In genomic region chr19:43928820-43929219, GRCh38 we compare ENCODE assay signal across 26 cellular contexts. TPM values are rescaled to one million over a fixed set of nuclear protein-coding genes. Genes with fewer than 3 reads are reported as not detected.
DNase-seq lines count a peak whose midpoint lies in the region; ATAC-seq, FAIRE-seq and TF ChIP-seq lines count a peak whose summit lies in the region.
"Had no signal": no experiment of that assay in that cellular context is flagged by ENCODE, and none has a peak within 500 bp of the region (broad histone marks: within the 10 kb centered on the region; RNA-seq: fewer than 3 reads in every experiment).

No MANE protein-coding gene starts in this region.

- intact Hi-C loops in HepG2 (cut with micrococcal nuclease; ENCODE audit: unreplicated experiment): no loop called here
- intact Hi-C loops in right lobe of liver (cut with DNase I): no loop called here

- H2BK15ac ChIP-seq in neuronal stem cell (ENCODE audit: low read length): no peak overlapping the region

- no peaks in the 10 kb centered on the region for H4K20me1 ChIP-seq in HepG2 (ENCODE audit: insufficient read depth, low read length)
- H4K20me1 ChIP-seq: BLaER1 had no signal

- H2BK5ac ChIP-seq in neuronal stem cell (ENCODE audit: low read length): no peak overlapping the region

- 89% methylated on average over 3 of the region's 5 CpGs for WGBS in HepG2 (ENCODE audit: low lambda C conversion rate)
- WGBS in right lobe of liver (ENCODE audit: insufficient coverage, low coverage, low lambda C conversion rate, missing lambda C conversion rate): 90% methylated on average over 2 of the region's 5 CpGs
- WGBS in neuronal stem cell (ENCODE audit: extremely low coverage in 2 of 2, insufficient read length in 2 of 2, insufficient replicate concordance in 1 of 2), 2 donors: no CpG with 5 or more reads among the region's 5 CpGs

- no peak for FAIRE-seq in HepG2 (lab: Jason Lieb, UNC)
- FAIRE-seq: G401.6, GM12891, GM19239 had no signal

- H3K23ac ChIP-seq in neuronal stem cell (ENCODE audit: low read depth, low read length, poor library complexity): no peak overlapping the region

- H3K9ac ChIP-seq in HepG2 (ENCODE audit: insufficient read depth, low read depth, low read length) (no peak overlapping the region), neuronal stem cell (ENCODE audit: low read depth, low read length, poor library complexity) (no peak overlapping the region)
- H3K9ac ChIP-seq: BLaER1 had no signal

- no peaks in the 10 kb centered on the region for H3K79me1 ChIP-seq in neuronal stem cell (ENCODE audit: low read depth, low read length)

- no peak for TF ChIP-seq POLR2A in HepG2 (IDR thresholded peaks at IDR 0.05; ENCODE audit: insufficient read depth in 1 of 2, low read depth in 2 of 2, low read length in 2 of 2)
- TF ChIP-seq POLR2A in right lobe of liver (IDR thresholded peaks at IDR 0.05): no peak

- TF ChIP-seq RAD21 in HepG2 (CRISPR knock-in tag; IDR thresholded peaks at IDR 0.05): no peak

- in situ Hi-C loops in HepG2 (cut with HindIII; ENCODE audit: extremely low pct_ligation_motif_present, low pct_unique_long_range_greater_than_20kb): no loop called here

- H4K8ac ChIP-seq in neuronal stem cell (ENCODE audit: low read depth, low read length): no peak overlapping the region

- CTCF ChIA-PET in HepG2 (lab: Yijun Ruan, JAX; ENCODE audit: low intra/inter-chr PET ratio, low total read pairs) (no interaction called here), HEK293 (lab: Yijun Ruan, JAX) (interaction anchor here (0.7 kb wide), 1 partner anchor 12 kb away, joined by 3 read pairs; no protein-coding TSS in a partner anchor)

- BruUV-seq in HepG2 (replicated peaks; lab: Mats Ljungman, UMichigan): no TSS peak

- H3K27ac ChIP-seq in HepG2 (ENCODE audit: extremely low read length, insufficient read depth, low read length) (no peak overlapping the region), right lobe of liver (no peak overlapping the region), HEK293 (ENCODE audit: extremely low read depth, low read depth, low read length) (no peak overlapping the region), neuronal stem cell (replicated peaks; ENCODE audit: low read length) (no peak overlapping the region)
- H3K27ac ChIP-seq: 22Rv1, BLaER1 had no signal

- H3K36me3 ChIP-seq in HepG2 (replicated peaks in 1 of 2; ENCODE audit: control insufficient read depth in 1 of 2, insufficient read depth in 2 of 2, low read length in 2 of 2) (peaks cover 13 to 43% of the 10 kb centered on the region in 2 experiments), right lobe of liver (peaks cover 7 to 66% (median 32%) of the 10 kb centered on the region in 4 donors), HEK293 (ENCODE audit: control insufficient read depth in 2 of 2, insufficient read depth in 1 of 2, low read length in 2 of 2) (peaks cover 94 to 100% of the 10 kb centered on the region in 2 experiments), neuronal stem cell (replicated peaks in 1 of 2; ENCODE audit: control insufficient read depth in 2 of 2, insufficient read depth in 2 of 2, low read length in 2 of 2) (peaks cover 34 to 98% of the 10 kb centered on the region in 2 donors)

- H4K91ac ChIP-seq in neuronal stem cell (ENCODE audit: low read depth, low read length, poor library complexity): no peak overlapping the region

- peaks cover under 1% of the 10 kb centered on the region; the same call in 1 of the 2 replicates for H3K4me1 ChIP-seq in HepG2 (ENCODE audit: insufficient read depth, low read length)
- H3K4me1 ChIP-seq in right lobe of liver: peaks cover 0 to 5% (median under 1%) of the 10 kb centered on the region in 4 donors
- H3K4me1 ChIP-seq in HEK293 (ENCODE audit: control insufficient read depth, insufficient read depth, low read length): peaks cover 6% of the 10 kb centered on the region
- H3K4me1 ChIP-seq in neuronal stem cell (ENCODE audit: control insufficient read depth in 2 of 2, insufficient read depth in 1 of 2, low read depth in 1 of 2, low read length in 2 of 2): no peaks in the 10 kb centered on the region
- H3K4me1 ChIP-seq: BE2C had no signal

- H3K4me2 ChIP-seq in HepG2 (ENCODE audit: low read depth, low read length) (no peak overlapping the region), neuronal stem cell (ENCODE audit: insufficient read depth, low read length, poor library complexity, severe bottlenecking) (no peak overlapping the region)
- H3K4me2 ChIP-seq: BLaER1 had no signal

- no peak overlapping the region for H3K14ac ChIP-seq in neuronal stem cell (ENCODE audit: low read length)

- no peak for ATAC-seq in HepG2
- no peak for ATAC-seq in right lobe of liver
- no peak for ATAC-seq in HG02970 (IDR thresholded peaks at IDR 0.05; ENCODE audit: low FRiP score, unreplicated experiment)

- no peak overlapping the region for H3K4ac ChIP-seq in neuronal stem cell (ENCODE audit: low read length)

- H2AK5ac ChIP-seq in neuronal stem cell (ENCODE audit: low read depth, low read length): no peak overlapping the region

- no peak overlapping the region for H2BK120ac ChIP-seq in neuronal stem cell (ENCODE audit: low read depth, low read length)

- DNase-seq in HepG2 (ENCODE audit: low spot score): no peak
- no peak for DNase-seq in right lobe of liver
- DNase-seq in fibroblast of villous mesenchyme (ENCODE audit: low read depth): peak; percentile 2
- no peak for DNase-seq in cerebellum (ENCODE audit: low spot score)
- DNase-seq in neuronal stem cell (ENCODE audit: low spot score): no peak
- DNase-seq: ACHN; BE2C; C1 segment of cervical spinal cord; CD4-positive, alpha-beta memory T cell; CD4-positive, CD25-positive, alpha-beta regulatory T cell; CD8-positive, alpha-beta memory T cell; COR-L47; DMS 273 treated with DMSO at 0.1 percent for 48 hours; DMS153; DMS53; DMS79; DND-41; GF-D8 had no signal

- no peak overlapping the region for H2AFZ ChIP-seq in HepG2 (ENCODE audit: low read length)
- no peak overlapping the region for H2AFZ ChIP-seq in neuronal stem cell (ENCODE audit: low read length)

- TF ChIP-seq CTCF in HepG2 (CRISPR knock-in tag; IDR thresholded peaks at IDR 0.05): no peak
- no peak for TF ChIP-seq CTCF in right lobe of liver (IDR thresholded peaks at IDR 0.05)
- TF ChIP-seq CTCF in HEK293 (tag by site-specific recombination; IDR thresholded peaks at IDR 0.05): no peak
- no peak for TF ChIP-seq CTCF in fibroblast of villous mesenchyme (IDR thresholded peaks at IDR 0.05; ENCODE audit: insufficient read depth, low read depth, low read length)

- H3K18ac ChIP-seq in neuronal stem cell (ENCODE audit: low read length): no peak overlapping the region

- no peak overlapping the region for H3K4me3 ChIP-seq in HepG2 (replicated peaks in 1 of 3; ENCODE audit: insufficient read depth in 1 of 3, low read depth in 2 of 3, low read length in 3 of 3)
- H3K4me3 ChIP-seq in right lobe of liver: no peak overlapping the region
- H3K4me3 ChIP-seq in HEK293 (ENCODE audit: low read depth, low read length): no peak overlapping the region
- H3K4me3 ChIP-seq in fibroblast of villous mesenchyme (ENCODE audit: low read depth, low read length): no peak overlapping the region
- H3K4me3 ChIP-seq in neuronal stem cell (ENCODE audit: low read length in 2 of 2): no peak overlapping the region
- H3K4me3 ChIP-seq: BLaER1 had no signal

- POLR2A ChIA-PET in HepG2 (lab: Yijun Ruan, JAX) (interaction anchor here (0.9 kb wide), 1 partner anchor 22 kb away, joined by 3 read pairs; the partner anchor contains the start of gene ZNF221), HEK293 (lab: Yijun Ruan, JAX) (no interaction called here)

- no peaks in the 10 kb centered on the region for H3K79me2 ChIP-seq in HepG2 (ENCODE audit: insufficient read depth, low read length)

- TF ChIP-seq EP300 in HepG2 (IDR thresholded peaks at IDR 0.05; ENCODE audit: low read depth in 2 of 2, low read length in 2 of 2) (no peak), HepG2 (CRISPR knock-in tag; IDR thresholded peaks at IDR 0.05; ENCODE audit: borderline replicate concordance) (no peak)

- H2BK12ac ChIP-seq in neuronal stem cell (ENCODE audit: low read length): no peak overlapping the region

- H3K9me3 ChIP-seq in HepG2 (ENCODE audit: low read length) (no peaks in the 10 kb centered on the region), right lobe of liver (peaks cover 0 to 3% (median 0%) of the 10 kb centered on the region in 4 donors), HEK293 (ENCODE audit: control insufficient read depth, insufficient read depth, low read depth, low read length) (peaks cover 10% of the 10 kb centered on the region), neuronal stem cell (replicated peaks in 1 of 2; ENCODE audit: control insufficient read depth in 2 of 2, insufficient read depth in 1 of 2, low read depth in 1 of 2, low read length in 2 of 2) (peaks cover 0 to 36% of the 10 kb centered on the region in 2 donors)
- H3K9me3 ChIP-seq: BE2C, BLaER1 had no signal

- H3K27me3 ChIP-seq in HepG2 (ENCODE audit: control insufficient read depth in 1 of 2, insufficient read depth in 2 of 2, low read length in 2 of 2) (no peaks in the 10 kb centered on the region), right lobe of liver (no peaks in the 10 kb centered on the region), neuronal stem cell (ENCODE audit: control insufficient read depth in 3 of 3, insufficient read depth in 3 of 3, low read depth in 1 of 3, low read length in 3 of 3) (no peaks in the 10 kb centered on the region)
- H3K27me3 ChIP-seq: BE2C, BLaER1 had no signal

RNA-seq across cellular contexts. Expression of gene ZNF45, which starts 6.3 kb away (rescaled TPM):
- total RNA-seq in HepG2 (2016; rRNA removed; fragmentation: Illumina TruSeq; extraction: Trizol) (11.3 and 13.0 TPM in 2 replicates), right lobe of liver (1 to 10 TPM; 2.9 to 5.4 (median 4.7) TPM), fibroblast of villous mesenchyme (18.4 and 25.5 TPM in 2 replicates), cerebellum (17.4 TPM)
- total RNA-seq in HepG2 (2016; cell fraction: cytosol; rRNA removed; fragmentation: Illumina TruSeq; extraction: Trizol; ENCODE audit: low read depth): 1.8 and 1.9 TPM in 2 replicates
- total RNA-seq in HepG2 (2016; cell fraction: insoluble cytoplasmic fraction; rRNA removed; fragmentation: Illumina TruSeq; extraction: Trizol): 11.6 and 15.8 TPM in 2 replicates
- 5.1 and 6.6 TPM in 2 replicates for total RNA-seq in HepG2 (2016; cell fraction: membrane; rRNA removed; fragmentation: Illumina TruSeq; extraction: Trizol)
- 11.7 and 14.4 TPM in 2 replicates for total RNA-seq in HepG2 (2016; cell fraction: nucleus; rRNA removed; fragmentation: Illumina TruSeq; extraction: Trizol)
- 2.4 and 2.8 TPM in 2 replicates for polyA plus RNA-seq in HepG2 (2011; rRNA removed)
- polyA plus RNA-seq in HepG2 (2011; cell fraction: cytosol; rRNA removed): 1.7 and 2.0 TPM in 2 replicates
- 3.3 and 4.8 TPM in 2 replicates for polyA plus RNA-seq in HepG2 (2011; cell fraction: nucleus; rRNA removed)
- polyA plus RNA-seq in HepG2 (2012): 3.0 and 3.8 TPM in 2 replicates
- 0.66 and 0.70 TPM in 2 replicates for polyA plus RNA-seq in HepG2 (2016; cell fraction: cytosol; fragmentation: Illumina TruSeq; extraction: Trizol; ENCODE audit: low read depth)
- polyA plus RNA-seq in HepG2 (2016; cell fraction: insoluble cytoplasmic fraction; fragmentation: Illumina TruSeq; extraction: Trizol; ENCODE audit: low read depth): 8.4 and 8.8 TPM in 2 replicates
- 2.1 and 3.1 TPM in 2 replicates for polyA plus RNA-seq in HepG2 (2016; cell fraction: membrane; fragmentation: Illumina TruSeq; extraction: Trizol; ENCODE audit: low read depth)
- 12.8 and 15.1 TPM in 2 replicates for polyA plus RNA-seq in HepG2 (2016; cell fraction: nucleus; fragmentation: Illumina TruSeq; extraction: Trizol; ENCODE audit: insufficient read depth, low read depth)
- polyA minus RNA-seq in HepG2 (2011; rRNA and poly(A)+ RNA removed; ENCODE audit: low replicate concordance): 3.1 and 11.3 TPM in 2 replicates
- 1.3 and 3.2 TPM in 2 replicates for polyA minus RNA-seq in HepG2 (2011; cell fraction: cytosol; rRNA and poly(A)+ RNA removed)
- polyA minus RNA-seq in HepG2 (2011; cell fraction: nucleus; rRNA and poly(A)+ RNA removed): 10.9 and 14.5 TPM in 2 replicates
- 8.3 TPM for polyA plus RNA-seq in neuronal stem cell (2013, experiment 1 of 2)
- 8.7 TPM for polyA plus RNA-seq in neuronal stem cell (2013, experiment 2 of 2)

RNA-seq across cellular contexts. Expression of gene ZNF221, which starts 22.2 kb away (rescaled TPM):
- 3.4 and 4.5 TPM in 2 replicates for total RNA-seq in HepG2 (2016; rRNA removed; fragmentation: Illumina TruSeq; extraction: Trizol)
- 0.51 and 0.71 TPM in 2 replicates for total RNA-seq in HepG2 (2016; cell fraction: cytosol; rRNA removed; fragmentation: Illumina TruSeq; extraction: Trizol; ENCODE audit: low read depth)
- 3.4 and 3.9 TPM in 2 replicates for total RNA-seq in HepG2 (2016; cell fraction: insoluble cytoplasmic fraction; rRNA removed; fragmentation: Illumina TruSeq; extraction: Trizol)
- total RNA-seq in HepG2 (2016; cell fraction: membrane; rRNA removed; fragmentation: Illumina TruSeq; extraction: Trizol): 1.6 and 1.7 TPM in 2 replicates
- 6.2 TPM in 2 replicates for total RNA-seq in HepG2 (2016; cell fraction: nucleus; rRNA removed; fragmentation: Illumina TruSeq; extraction: Trizol)
- polyA plus RNA-seq in HepG2 (2011; rRNA removed): 0.40 and 0.48 TPM in 2 replicates
- polyA plus RNA-seq in HepG2 (2011; cell fraction: cytosol; rRNA removed): 0.17 and 0.35 TPM in 2 replicates
- 1.0 and 2.0 TPM in 2 replicates for polyA plus RNA-seq in HepG2 (2011; cell fraction: nucleus; rRNA removed)
- polyA plus RNA-seq in HepG2 (2012): 0.73 and 1.4 TPM in 2 replicates
- polyA plus RNA-seq in HepG2 (2016; cell fraction: cytosol; fragmentation: Illumina TruSeq; extraction: Trizol; ENCODE audit: low read depth): 0.12 TPM in 1 of 2 replicates, not detected in the other
- polyA plus RNA-seq in HepG2 (2016; cell fraction: insoluble cytoplasmic fraction; fragmentation: Illumina TruSeq; extraction: Trizol; ENCODE audit: low read depth): 0.53 and 0.87 TPM in 2 replicates
- polyA plus RNA-seq in HepG2 (2016; cell fraction: membrane; fragmentation: Illumina TruSeq; extraction: Trizol; ENCODE audit: low read depth): not detected in 2 replicates
- 3.3 and 3.4 TPM in 2 replicates for polyA plus RNA-seq in HepG2 (2016; cell fraction: nucleus; fragmentation: Illumina TruSeq; extraction: Trizol; ENCODE audit: insufficient read depth, low read depth)
- polyA minus RNA-seq in HepG2 (2011; rRNA and poly(A)+ RNA removed; ENCODE audit: low replicate concordance): 0.40 and 1.2 TPM in 2 replicates
- polyA minus RNA-seq in HepG2 (2011; cell fraction: cytosol; rRNA and poly(A)+ RNA removed): 1.6 and 1.9 TPM in 2 replicates
- 8.4 and 13.6 TPM in 2 replicates for polyA minus RNA-seq in HepG2 (2011; cell fraction: nucleus; rRNA and poly(A)+ RNA removed)
- total RNA-seq in right lobe of liver: 1 to 10 TPM in 5 of 6 experiments, under 1 TPM in 1; 0.50 to 2.9 (median 1.6) TPM
- 7.4 and 10.4 TPM in 2 replicates for total RNA-seq in fibroblast of villous mesenchyme
- total RNA-seq in cerebellum: 28.4 TPM
- polyA plus RNA-seq in neuronal stem cell (2013, experiment 1 of 2): 2.0 TPM
- 1.8 TPM for polyA plus RNA-seq in neuronal stem cell (2013, experiment 2 of 2)

RNA-seq across cellular contexts. Expression of gene ZNF404, which starts 45.1 kb away (rescaled TPM):
- 1.2 and 2.6 TPM in 2 replicates for total RNA-seq in HepG2 (2016; rRNA removed; fragmentation: Illumina TruSeq; extraction: Trizol)
- total RNA-seq in HepG2 (2016; cell fraction: cytosol; rRNA removed; fragmentation: Illumina TruSeq; extraction: Trizol; ENCODE audit: low read depth): 0.40 and 0.44 TPM in 2 replicates
- 1.5 and 1.8 TPM in 2 replicates for total RNA-seq in HepG2 (2016; cell fraction: insoluble cytoplasmic fraction; rRNA removed; fragmentation: Illumina TruSeq; extraction: Trizol)
- total RNA-seq in HepG2 (2016; cell fraction: membrane; rRNA removed; fragmentation: Illumina TruSeq; extraction: Trizol): 0.52 and 1.1 TPM in 2 replicates
- 1.6 and 1.7 TPM in 2 replicates for total RNA-seq in HepG2 (2016; cell fraction: nucleus; rRNA removed; fragmentation: Illumina TruSeq; extraction: Trizol)
- 0.61 and 1.0 TPM in 2 replicates for polyA plus RNA-seq in HepG2 (2011; rRNA removed)
- polyA plus RNA-seq in HepG2 (2011; cell fraction: cytosol; rRNA removed): 0.20 and 0.38 TPM in 2 replicates
- 0.87 and 2.3 TPM in 2 replicates for polyA plus RNA-seq in HepG2 (2011; cell fraction: nucleus; rRNA removed)
- polyA plus RNA-seq in HepG2 (2012): 1.7 and 1.8 TPM in 2 replicates
- 0.07 and 0.34 TPM in 2 replicates for polyA plus RNA-seq in HepG2 (2016; cell fraction: cytosol; fragmentation: Illumina TruSeq; extraction: Trizol; ENCODE audit: low read depth)
- polyA plus RNA-seq in HepG2 (2016; cell fraction: insoluble cytoplasmic fraction; fragmentation: Illumina TruSeq; extraction: Trizol; ENCODE audit: low read depth): 1.3 and 1.6 TPM in 2 replicates
- polyA plus RNA-seq in HepG2 (2016; cell fraction: membrane; fragmentation: Illumina TruSeq; extraction: Trizol; ENCODE audit: low read depth): 0.23 and 0.26 TPM in 2 replicates
- 1.7 and 3.0 TPM in 2 replicates for polyA plus RNA-seq in HepG2 (2016; cell fraction: nucleus; fragmentation: Illumina TruSeq; extraction: Trizol; ENCODE audit: insufficient read depth, low read depth)
- not detected in 2 replicates for polyA minus RNA-seq in HepG2 (2011; rRNA and poly(A)+ RNA removed; ENCODE audit: low replicate concordance)
- 0.44 and 0.49 TPM in 2 replicates for polyA minus RNA-seq in HepG2 (2011; cell fraction: cytosol; rRNA and poly(A)+ RNA removed)
- 0.77 and 0.99 TPM in 2 replicates for polyA minus RNA-seq in HepG2 (2011; cell fraction: nucleus; rRNA and poly(A)+ RNA removed)
- 1 to 10 TPM in 1 of 6 experiments, under 1 TPM in 4, not detected in 1; 0.26 to 1.4 (median 0.66) TPM for total RNA-seq in right lobe of liver
- 0.97 and 3.0 TPM in 2 replicates for total RNA-seq in fibroblast of villous mesenchyme
- total RNA-seq in cerebellum: 8.6 TPM
- polyA plus RNA-seq in neuronal stem cell (2013, experiment 1 of 2): 6.1 TPM
- 6.7 TPM for polyA plus RNA-seq in neuronal stem cell (2013, experiment 2 of 2)
- polyA plus RNA-seq: CD14-positive monocyte had no signal

RNA-seq across cellular contexts. Expression of gene ZNF155, which starts 55.2 kb away (rescaled TPM):
- total RNA-seq in HepG2 (2016; rRNA removed; fragmentation: Illumina TruSeq; extraction: Trizol): 2.8 and 3.6 TPM in 2 replicates
- 0.71 and 0.88 TPM in 2 replicates for total RNA-seq in HepG2 (2016; cell fraction: cytosol; rRNA removed; fragmentation: Illumina TruSeq; extraction: Trizol; ENCODE audit: low read depth)
- total RNA-seq in HepG2 (2016; cell fraction: insoluble cytoplasmic fraction; rRNA removed; fragmentation: Illumina TruSeq; extraction: Trizol): 2.6 and 3.2 TPM in 2 replicates
- 1.9 and 2.9 TPM in 2 replicates for total RNA-seq in HepG2 (2016; cell fraction: membrane; rRNA removed; fragmentation: Illumina TruSeq; extraction: Trizol)
- total RNA-seq in HepG2 (2016; cell fraction: nucleus; rRNA removed; fragmentation: Illumina TruSeq; extraction: Trizol): 4.7 and 4.9 TPM in 2 replicates
- 2.3 and 2.5 TPM in 2 replicates for polyA plus RNA-seq in HepG2 (2011; rRNA removed)
- polyA plus RNA-seq in HepG2 (2011; cell fraction: cytosol; rRNA removed): 0.66 and 0.96 TPM in 2 replicates
- 2.4 and 3.5 TPM in 2 replicates for polyA plus RNA-seq in HepG2 (2011; cell fraction: nucleus; rRNA removed)
- polyA plus RNA-seq in HepG2 (2012): 2.1 and 2.7 TPM in 2 replicates
- polyA plus RNA-seq in HepG2 (2016; cell fraction: cytosol; fragmentation: Illumina TruSeq; extraction: Trizol; ENCODE audit: low read depth): 0.25 and 0.43 TPM in 2 replicates
- 2.1 and 3.0 TPM in 2 replicates for polyA plus RNA-seq in HepG2 (2016; cell fraction: insoluble cytoplasmic fraction; fragmentation: Illumina TruSeq; extraction: Trizol; ENCODE audit: low read depth)
- 0.54 and 0.83 TPM in 2 replicates for polyA plus RNA-seq in HepG2 (2016; cell fraction: membrane; fragmentation: Illumina TruSeq; extraction: Trizol; ENCODE audit: low read depth)
- 6.7 and 6.8 TPM in 2 replicates for polyA plus RNA-seq in HepG2 (2016; cell fraction: nucleus; fragmentation: Illumina TruSeq; extraction: Trizol; ENCODE audit: insufficient read depth, low read depth)
- polyA minus RNA-seq in HepG2 (2011; rRNA and poly(A)+ RNA removed; ENCODE audit: low replicate concordance): 1.2 and 2.0 TPM in 2 replicates
- 0.88 and 1.8 TPM in 2 replicates for polyA minus RNA-seq in HepG2 (2011; cell fraction: cytosol; rRNA and poly(A)+ RNA removed)
- 5.2 and 9.3 TPM in 2 replicates for polyA minus RNA-seq in HepG2 (2011; cell fraction: nucleus; rRNA and poly(A)+ RNA removed)
- 1 to 10 TPM; 1.9 to 5.8 (median 3.1) TPM for total RNA-seq in right lobe of liver
- total RNA-seq in fibroblast of villous mesenchyme: 5.8 and 10.8 TPM in 2 replicates
- total RNA-seq in cerebellum: 14.5 TPM
- 5.5 TPM for polyA plus RNA-seq in neuronal stem cell (2013, experiment 1 of 2)
- polyA plus RNA-seq in neuronal stem cell (2013, experiment 2 of 2): 5.3 TPM

Comparison
In these comparisons a context has a peak if more than half of its experiments do, and no peak if none do; other contexts are left out.
1. Of the 63 proteins assayed by ChIP-seq in both HepG2 and HEK293: peak only in HepG2: ZNF629; only in HEK293: ZNF280D; in both: none; in neither: 61.